ENCODE assay signal across 8 cellular contexts in the genomic region with DNA sequence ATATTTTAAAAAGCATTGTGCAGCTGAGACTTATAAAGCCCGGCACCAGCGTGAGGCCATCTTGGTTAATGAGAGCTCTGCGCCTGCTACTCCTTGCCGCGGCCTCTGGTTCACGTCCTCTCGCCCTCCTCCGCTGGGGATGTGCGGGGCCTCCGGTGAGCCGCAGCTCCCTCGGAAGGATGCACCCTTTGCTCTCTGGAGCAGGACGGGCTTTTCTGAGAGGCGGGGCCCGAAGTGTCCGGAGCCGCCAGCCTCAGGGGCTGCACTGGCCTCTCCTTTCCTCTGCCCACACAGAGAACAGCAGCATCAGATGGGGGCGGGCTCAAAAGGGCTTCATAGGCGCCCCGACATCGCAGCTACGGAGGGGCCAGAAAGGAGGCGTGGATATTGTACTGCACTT.
A peak's percentile ranks its signal among the peaks of the same experiment; 100 is the strongest.
DNase-seq lines count a peak whose midpoint lies in the region; ATAC-seq and TF ChIP-seq lines count a peak whose summit lies in the region.

No MANE protein-coding gene starts in this region.

- peak in 1 of 2 donors; percentile 24 for ATAC-seq in gastrocnemius medialis

- no peaks in the 10 kb centered on the region for H3K36me3 ChIP-seq in iPS-20b (ENCODE audit: insufficient read depth, low read depth, low read length)
- no peaks in the 10 kb centered on the region for H3K36me3 ChIP-seq in gastrocnemius medialis

- H3K27ac Mint-ChIP-seq in brain: peak overlapping the region in 1 of 5 experiments; percentile 80

- H3K27me3 Mint-ChIP-seq in brain: peaks cover 21% of the 10 kb centered on the region

- H3K27me3 ChIP-seq in iPS-20b (ENCODE audit: insufficient read depth, low read length): peaks cover 29% of the 10 kb centered on the region
- H3K27me3 ChIP-seq in gastrocnemius medialis: no peaks in the 10 kb centered on the region

- no peak for TF ChIP-seq CTCF in GM10266 (IDR thresholded peaks at IDR 0.05; ENCODE audit: control insufficient read depth, insufficient read depth, low read depth, missing control alignments)
- TF ChIP-seq CTCF in brain (conservative IDR thresholded peaks at IDR 0.05): no peak
- no peak for TF ChIP-seq CTCF in gastrocnemius medialis (IDR thresholded peaks at IDR 0.05 in 4 of 5, conservative IDR thresholded peaks at IDR 0.05 in 1 of 5)

- H3K4me1 ChIP-seq in iPS-20b (ENCODE audit: insufficient read depth, low read length) (no peaks in the 10 kb centered on the region; the same call in 1 of the 2 replicates), gastrocnemius medialis (peaks cover 0 to 5% of the 10 kb centered on the region in 2 donors)

- in situ Hi-C loops in gastrocnemius medialis (cut with MboI; ENCODE audit: low sequenced_read_pairs in 4 of 4): loop anchor here (10.0 to 25.0 kb wide), 3 partner anchors 275 to 567 kb away; no protein-coding TSS in a partner anchor

- peaks cover 26% of the 10 kb centered on the region for H3K4me1 Mint-ChIP-seq in brain

- H3K27ac ChIP-seq in iPS-20b (ENCODE audit: low read length): no peak overlapping the region
- H3K27ac ChIP-seq in gastrocnemius medialis: no peak overlapping the region

- peak overlapping the region in 4 of 5 experiments; percentile 75 to 81 (median 79) for H3K4me3 Mint-ChIP-seq in brain

- intact Hi-C loops in gastrocnemius medialis (cut with DNase I; ENCODE audit: low total_unique reads): loop anchor here (1.0 to 2.0 kb wide), 2 partner anchors 276 to 349 kb away; no protein-coding TSS in a partner anchor

- H3K36me3 Mint-ChIP-seq in brain: no peaks in the 10 kb centered on the region

- peak; percentile 16 for DNase-seq in GM10266 (ENCODE audit: extremely low spot score)
- DNase-seq in gastrocnemius medialis: no peak
- DNase-seq in NCI-H128 (lab: John Stamatoyannopoulos, UW; ENCODE audit: unreplicated experiment): no peak
- no peak for DNase-seq in NCI-H446 treated with DMSO at 0.1 percent for 48 hours (lab: John Stamatoyannopoulos, UW)
- DNase-seq in stimulated activated CD8-positive, alpha-beta memory T cell treated with anti-CD3 and anti-CD28 coated beads, Interleukin-4, amount 100 ng/mL, for 48 hours: no peak
- no peak for DNase-seq in SW480 (ENCODE audit: low spot score)

- peak overlapping the region; percentile 44; the same call in 1 of the 2 replicates for H3K9ac ChIP-seq in iPS-20b (ENCODE audit: low read depth, low read length)

- peak overlapping the region; percentile 76 for H3K4me3 ChIP-seq in iPS-20b (ENCODE audit: low read length)
- peak overlapping the region; percentile 35 to 54 (median 42) for H3K4me3 ChIP-seq in gastrocnemius medialis

- no peaks in the 10 kb centered on the region for H3K9me3 Mint-ChIP-seq in brain

- no peak for TF ChIP-seq POLR2A in gastrocnemius medialis (IDR thresholded peaks at IDR 0.05)

- no peaks in the 10 kb centered on the region for H3K9me3 ChIP-seq in iPS-20b (ENCODE audit: insufficient read depth, low read depth, low read length)
- H3K9me3 ChIP-seq in gastrocnemius medialis: no peaks in the 10 kb centered on the region
